ENCODE assay signal across 8 cellular contexts in the genomic region with DNA sequence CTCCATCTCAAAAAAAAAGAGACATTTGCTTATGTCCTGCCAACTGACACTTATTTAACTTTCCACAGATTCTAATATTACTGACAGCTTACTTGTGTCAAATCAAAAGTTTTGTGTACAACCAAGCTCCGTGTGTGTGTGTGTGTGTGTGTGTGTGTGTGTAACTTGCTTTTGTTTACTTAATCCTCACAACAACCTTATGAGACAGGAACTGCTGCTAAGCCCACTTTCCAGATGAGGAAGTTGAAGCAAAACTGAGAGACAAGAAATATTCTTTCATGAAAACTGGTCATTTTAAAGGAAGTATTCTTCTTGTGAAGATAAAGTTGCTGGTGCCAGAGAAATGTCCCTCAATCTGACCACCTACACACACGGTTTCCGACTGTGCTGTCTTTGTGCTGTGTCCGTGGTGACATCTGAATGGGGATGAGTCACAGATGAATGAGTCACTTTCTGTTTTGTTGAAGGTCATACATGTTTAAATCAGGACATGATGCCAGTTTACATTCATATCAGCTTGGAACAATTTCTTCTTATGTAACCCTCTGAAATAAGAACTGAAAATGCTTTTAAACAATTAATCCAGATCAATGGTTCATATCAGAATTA.
A peak's percentile ranks its signal among the peaks of the same experiment; 100 is the strongest.
DNase-seq lines count a peak whose midpoint lies in the region; ATAC-seq and TF ChIP-seq lines count a peak whose summit lies in the region.

No MANE protein-coding gene starts in this region.

- CTCF ChIA-PET in A673 (lab: Charles Lee), result no interaction called here

- POLR2A ChIA-PET in A673 (lab: Charles Lee; ENCODE audit: low non-redundant PET), result no interaction called here

- no peaks in the 10 kb centered on the region for H3K27me3 ChIP-seq in A673 (replicated peaks; ENCODE audit: insufficient read depth, low read depth, low read length, poor library complexity)

- no peak overlapping the region for H3K4me3 ChIP-seq in A673 (ENCODE audit: low read depth, low read length, poor library complexity, severe bottlenecking)
- H3K4me3 ChIP-seq in fibroblast of mammary gland (ENCODE audit: control insufficient read depth, low read depth, low read length), result no peak overlapping the region

- intact Hi-C loops in A673 (cut with micrococcal nuclease; ENCODE audit: unreplicated experiment), result no loop called here

- H3K4me1 ChIP-seq in A673 (ENCODE audit: insufficient read depth, low read length, poor library complexity, severe bottlenecking), result no peaks in the 10 kb centered on the region

- peak; percentile 52 for DNase-seq in A673 (ENCODE audit: low spot score)
- DNase-seq in NCI-H460 (ENCODE audit: extremely low read depth, low read depth), result peak; percentile 53
- peak; percentile 47 for DNase-seq in fibroblast of mammary gland (ENCODE audit: low read depth)
- DNase-seq in epidermal melanocyte (ENCODE audit: insufficient read length, low spot score), result no peak
- no peak for DNase-seq in NCI-H526 treated with DMSO at 0.1 percent for 48 hours (lab: John Stamatoyannopoulos, UW)
- DNase-seq in NCI-H524 treated with DMSO at 0.1 percent for 48 hours (lab: John Stamatoyannopoulos, UW), result no peak

- no peaks in the 10 kb centered on the region for H3K36me3 ChIP-seq in A673 (ENCODE audit: insufficient read depth, low read length, poor library complexity, severe bottlenecking)

- ATAC-seq in GM19035 (IDR thresholded peaks at IDR 0.05; ENCODE audit: unreplicated experiment) (peak; percentile 90), GM21360 (IDR thresholded peaks at IDR 0.05; ENCODE audit: unreplicated experiment) (no peak)

- BruUV-seq in A673 (replicated peaks; lab: Mats Ljungman, UMichigan), result no TSS peak

- no peak overlapping the region for H3K27ac ChIP-seq in A673 (ENCODE audit: low read depth, low read length, poor library complexity, severe bottlenecking)

- TF ChIP-seq CTCF in A673 (conservative IDR thresholded peaks at IDR 0.05; ENCODE audit: low read depth, low read length) (no peak), fibroblast of mammary gland (conservative IDR thresholded peaks at IDR 0.05; ENCODE audit: control insufficient read depth, insufficient read depth, low read depth, low read length) (no peak)

- H3K9me3 ChIP-seq in A673 (ENCODE audit: low read depth, low read length, poor library complexity, severe bottlenecking), result no peaks in the 10 kb centered on the region

Comparison
In these comparisons a context has a peak if more than half of its experiments do, and no peak if none do; other contexts are left out.
1. DNase-seq: peak in A673 (single experiment), NCI-H460 (single experiment) and fibroblast of mammary gland (single experiment); none in epidermal melanocyte (single experiment), NCI-H526 treated with DMSO at 0.1 percent for 48 hours (single experiment) and NCI-H524 treated with DMSO at 0.1 percent for 48 hours (single experiment).